In the genomic region with DNA sequence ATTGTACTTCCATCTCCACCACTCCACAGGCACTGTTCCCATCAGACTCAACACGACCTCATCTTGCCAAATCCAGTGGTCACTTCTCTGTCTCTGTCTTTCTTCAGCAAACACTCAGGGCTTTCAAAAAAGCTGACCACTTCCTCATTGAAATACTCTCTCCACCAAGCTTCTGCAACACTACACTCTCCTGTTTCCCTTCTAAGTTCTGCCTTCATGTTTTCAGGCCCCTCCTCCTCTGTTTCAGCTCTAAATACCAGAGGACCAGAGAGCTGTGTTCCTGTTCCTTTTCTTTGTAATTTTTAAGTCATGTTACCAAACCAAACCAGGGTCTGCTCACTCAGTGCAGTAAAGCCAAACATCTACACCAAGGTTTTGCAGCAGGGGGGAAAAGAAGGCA, we compare ENCODE assay signal across 9 cellular contexts. TPM values are rescaled to one million over a fixed set of nuclear protein-coding genes. Genes with fewer than 3 reads are reported as not detected.
A peak's percentile ranks its signal among the peaks of the same experiment; 100 is the strongest.
DNase-seq lines count a peak whose midpoint lies in the region; ATAC-seq and TF ChIP-seq lines count a peak whose summit lies in the region.
"Had no signal": no experiment of that assay in that cellular context is flagged by ENCODE, and none has a peak within 500 bp of the region (broad histone marks: within the 10 kb centered on the region; RNA-seq: fewer than 3 reads in every experiment).

No MANE protein-coding gene starts in this region.

- H3K9ac ChIP-seq in MM.1S (ENCODE audit: low read length) = no peak overlapping the region

- no peaks in the 10 kb centered on the region for H3F3A ChIP-seq in MM.1S (ENCODE audit: insufficient read depth, low read length)

- H3K4me1 ChIP-seq in MM.1S (ENCODE audit: low read length) (peaks cover 4% of the 10 kb centered on the region; the same call in 1 of the 2 replicates), osteoblast (ENCODE audit: insufficient read depth, low read length) (no peaks in the 10 kb centered on the region), uterus (no peaks in the 10 kb centered on the region)

- H3K36me3 ChIP-seq in MM.1S (replicated peaks; ENCODE audit: insufficient read depth, low read length) (no peaks in the 10 kb centered on the region), osteoblast (ENCODE audit: insufficient read depth, low read length) (no peaks in the 10 kb centered on the region), uterus (no peaks in the 10 kb centered on the region)

- H3K36me3 Mint-ChIP-seq in activated naive CD4-positive, alpha-beta T cell treated with anti-CD3 and anti-CD28 coated beads, Interleukin-2, amount 50 U/mL, for 72 hours = no peaks in the 10 kb centered on the region

- TF ChIP-seq POLR2A in uterus (IDR thresholded peaks at IDR 0.05) = no peak

- TF ChIP-seq CTCF in MM.1S (IDR thresholded peaks at IDR 0.05; ENCODE audit: low read length) (no peak), osteoblast (IDR thresholded peaks at IDR 0.05; ENCODE audit: extremely low read depth, low read depth, low read length) (no peak), uterus (IDR thresholded peaks at IDR 0.05) (no peak)

- no peaks in the 10 kb centered on the region for H3K9me2 ChIP-seq in MM.1S (replicated peaks; ENCODE audit: insufficient read depth, low read length)

- ATAC-seq in GM18498 (IDR thresholded peaks at IDR 0.05; ENCODE audit: unreplicated experiment) (peak; percentile 65), esophagus mucosa (peak; percentile 26)
- no peak for ATAC-seq in activated naive CD4-positive, alpha-beta T cell treated with anti-CD3 and anti-CD28 coated beads, Interleukin-2, amount 50 U/mL, for 72 hours

- H3K27ac ChIP-seq in MM.1S (ENCODE audit: low read length) = no peak overlapping the region
- H3K27ac ChIP-seq in osteoblast (ENCODE audit: low read depth, low read length) = no peak overlapping the region
- no peak overlapping the region for H3K27ac ChIP-seq in uterus

- H3K4me3 ChIP-seq in MM.1S (ENCODE audit: low read length) (no peak overlapping the region), osteoblast (ENCODE audit: insufficient read depth, low read length) (no peak overlapping the region), uterus (no peak overlapping the region)
- H3K4me3 ChIP-seq: skin epidermis had no signal

- H3K79me2 ChIP-seq in MM.1S (ENCODE audit: low read length) (no peaks in the 10 kb centered on the region), osteoblast (ENCODE audit: insufficient read depth, low read length) (no peaks in the 10 kb centered on the region)

- no peak overlapping the region for H3K27ac Mint-ChIP-seq in activated naive CD4-positive, alpha-beta T cell treated with anti-CD3 and anti-CD28 coated beads, Interleukin-2, amount 50 U/mL, for 72 hours

- no peaks in the 10 kb centered on the region for H3K9me3 Mint-ChIP-seq in activated naive CD4-positive, alpha-beta T cell treated with anti-CD3 and anti-CD28 coated beads, Interleukin-2, amount 50 U/mL, for 72 hours

- intact Hi-C loops in uterus (cut with DNase I; ENCODE audit: low total_unique reads) = no loop called here

- H4K20me1 ChIP-seq in MM.1S (ENCODE audit: insufficient read depth, low read length) (no peaks in the 10 kb centered on the region), osteoblast (ENCODE audit: insufficient read depth, low read length) (no peaks in the 10 kb centered on the region)

- H3K4me2 ChIP-seq in MM.1S (ENCODE audit: low read depth, low read length) (no peak overlapping the region), osteoblast (ENCODE audit: insufficient read depth, low read length) (no peak overlapping the region)

- H3K27me3 ChIP-seq in MM.1S (replicated peaks; ENCODE audit: insufficient read depth, low read length) (no peaks in the 10 kb centered on the region), osteoblast (ENCODE audit: insufficient read depth, low read length) (no peaks in the 10 kb centered on the region), uterus (no peaks in the 10 kb centered on the region)

- DNase-seq in MM.1S (peak; percentile 15), osteoblast (ENCODE audit: insufficient read length, low spot score, missing footprints) (no peak), uterus (no peak), NCI-H2107 treated with DMSO at 0.1 percent for 48 hours (lab: John Stamatoyannopoulos, UW; ENCODE audit: unreplicated experiment) (no peak)
- no peak for DNase-seq in activated naive CD4-positive, alpha-beta T cell treated with anti-CD3 and anti-CD28 coated beads, Interleukin-2, amount 50 U/mL, for 72 hours (ENCODE audit: low spot score in 2 of 2)
- DNase-seq in stimulated activated CD8-positive, alpha-beta memory T cell treated with anti-CD3 and anti-CD28 coated beads, Interleukin-4, amount 100 ng/mL, for 48 hours = no peak

- peak overlapping the region; percentile 22; the same call in 1 of the 2 replicates for H2AFZ ChIP-seq in MM.1S (ENCODE audit: low read length)
- peak overlapping the region; percentile 12 for H2AFZ ChIP-seq in osteoblast (ENCODE audit: low read length)

- H3K9me3 ChIP-seq in MM.1S (replicated peaks; ENCODE audit: insufficient read depth, low read length) (no peaks in the 10 kb centered on the region), osteoblast (ENCODE audit: low read depth, low read length) (no peaks in the 10 kb centered on the region), uterus (no peaks in the 10 kb centered on the region)

RNA-seq across cellular contexts. Expression of a gene that starts 33.8 kb away (rescaled TPM):
- total RNA-seq in esophagus mucosa (57.5 TPM), osteoblast (under 0.01 TPM in 1 of 2 replicates, not detected in the other), uterus (1 to 10 TPM in 2 of 4 donors, not detected in 2; 1.4 to 5.6 TPM)
- not detected for total RNA-seq in activated naive CD4-positive, alpha-beta T cell treated with anti-CD3 and anti-CD28 coated beads, Interleukin-2, amount 50 U/mL, for 72 hours

Comparison
In these comparisons a context has a peak if more than half of its experiments do, and no peak if none do; other contexts are left out.
1. ATAC-seq: peak in GM18498 (single experiment) and esophagus mucosa (single experiment); none in activated naive CD4-positive, alpha-beta T cell treated with anti-CD3 and anti-CD28 coated beads, Interleukin-2, amount 50 U/mL, for 72 hours (0 of 2).